In the genomic region with DNA sequence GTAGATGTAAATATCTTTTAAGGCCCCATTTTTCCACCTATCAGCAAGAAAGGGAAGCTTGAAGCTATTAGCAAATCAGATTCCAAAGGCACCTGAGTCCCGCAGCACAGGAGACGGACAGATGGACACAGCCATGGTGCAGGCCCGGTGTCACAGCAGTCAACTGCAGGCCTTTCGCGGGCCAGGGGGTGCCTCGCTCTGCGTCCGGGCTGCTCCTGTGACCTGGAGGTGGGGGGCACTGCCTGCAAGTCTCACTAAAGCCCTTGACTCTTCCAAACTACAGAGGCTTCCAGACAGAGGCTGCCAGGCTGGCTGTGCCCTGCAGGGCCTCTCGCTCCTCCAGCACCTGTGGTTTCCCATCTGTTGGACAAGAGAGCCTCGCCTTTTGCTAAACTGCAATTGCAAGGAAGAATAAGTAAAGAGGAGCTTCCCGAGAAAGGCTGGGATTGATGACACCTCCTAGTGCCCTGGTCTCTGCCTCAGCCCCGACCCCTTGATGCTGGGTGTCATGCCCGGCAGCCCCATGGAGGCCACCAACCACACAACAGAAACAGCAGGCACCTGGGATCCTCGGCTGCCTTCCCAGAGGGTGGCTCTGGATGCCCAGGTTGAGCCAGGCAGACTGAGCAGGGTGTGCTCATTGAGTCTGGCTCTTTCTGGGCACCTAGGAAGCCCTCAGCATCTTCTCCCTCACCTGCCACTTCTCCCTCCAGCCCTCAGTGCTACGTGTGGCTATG, we compare ENCODE assay signal across 27 cellular contexts.
"Had no signal": no experiment of that assay in that cellular context is flagged by ENCODE, and none has a peak within 500 bp of the region (broad histone marks: within the 10 kb centered on the region; RNA-seq: fewer than 3 reads in every experiment).

No MANE protein-coding gene starts in this region.

- H3K4me1 Mint-ChIP-seq: naive B cell; neural progenitor cell; stimulated activated effector memory CD8-positive, alpha-beta T cell treated with anti-CD3 and anti-CD28 coated beads, Interleukin-12 subunit alpha, Interleukin-12 subunit beta, amount 100 ng/mL, for 72 hours had no signal

- H3K9me3 ChIP-seq: mucosa of descending colon, prostate gland, right atrium auricular region, testis, tibial artery had no signal

- DNase-seq: dermis blood vessel endothelial cell; effector memory CD4-positive, alpha-beta T cell; erythroblast; esophagus squamous epithelium; foreskin melanocyte; kidney; mesenchymal stem cell; mucosa of descending colon; naive B cell; stimulated activated CD4-positive, alpha-beta T cell treated with anti-CD3 and anti-CD28 coated beads, Interleukin-2, amount 100 ng/mL, for 24 hours; stimulated activated CD4-positive, alpha-beta T cell treated with anti-CD3 and anti-CD28 coated beads, Interleukin-4, amount 100 ng/mL, for 24 hours; stimulated activated naive CD4-positive, alpha-beta T cell treated with Interleukin-2 at 50 U/mL for 16 hours; substantia nigra; testis; tibial artery had no signal

- H3K4me3 Mint-ChIP-seq: mesothelial cell of epicardium; naive B cell; natural killer cell treated with Interleukin-12 subunit alpha and Interleukin-12 subunit beta and Interleukin-15 and Interleukin-18, amount 100 ng/mL, for 72 hours; neural progenitor cell; stimulated activated effector memory CD8-positive, alpha-beta T cell treated with anti-CD3 and anti-CD28 coated beads, Interleukin-12 subunit alpha, Interleukin-12 subunit beta, amount 100 ng/mL, for 72 hours; type B pancreatic cell had no signal

- H3K4me1 ChIP-seq: esophagus squamous epithelium, neural progenitor cell, parathyroid adenoma, prostate gland, right atrium auricular region, testis, tibial artery had no signal

- H3K9me3 Mint-ChIP-seq: mesothelial cell of epicardium; natural killer cell treated with Interleukin-12 subunit alpha and Interleukin-12 subunit beta and Interleukin-15 and Interleukin-18, amount 100 ng/mL, for 72 hours; neural progenitor cell; type B pancreatic cell had no signal

- H3K27me3 Mint-ChIP-seq: type B pancreatic cell had no signal

- ATAC-seq: left lobe of liver; mucosa of descending colon; natural killer cell treated with Interleukin-12 subunit alpha and Interleukin-12 subunit beta and Interleukin-15 and Interleukin-18, amount 100 ng/mL, for 72 hours; sciatic nerve; stimulated activated effector memory CD8-positive, alpha-beta T cell treated with anti-CD3 and anti-CD28 coated beads, Interleukin-12 subunit alpha, Interleukin-12 subunit beta, amount 100 ng/mL, for 72 hours had no signal

- H3K27me3 ChIP-seq: esophagus squamous epithelium, neural progenitor cell, right atrium auricular region, testis, tibial artery had no signal

- H3K9ac ChIP-seq: neural progenitor cell, parathyroid adenoma had no signal

- H3K27ac ChIP-seq: coronary artery, esophagus squamous epithelium, neural progenitor cell, parathyroid adenoma, prostate gland, right atrium auricular region, testis, tibial artery had no signal

- H3K36me3 ChIP-seq: esophagus squamous epithelium, neural progenitor cell, prostate gland, right atrium auricular region, tibial artery had no signal

- H3K4me3 ChIP-seq: coronary artery, esophagus squamous epithelium, mucosa of descending colon, neural progenitor cell, prostate gland, right atrium auricular region, smooth muscle cell, testis, tibial artery had no signal

- H3K27ac Mint-ChIP-seq: mesothelial cell of epicardium; natural killer cell treated with Interleukin-12 subunit alpha and Interleukin-12 subunit beta and Interleukin-15 and Interleukin-18, amount 100 ng/mL, for 72 hours; neural progenitor cell; stimulated activated effector memory CD8-positive, alpha-beta T cell treated with anti-CD3 and anti-CD28 coated beads, Interleukin-12 subunit alpha, Interleukin-12 subunit beta, amount 100 ng/mL, for 72 hours; type B pancreatic cell had no signal

- H3K36me3 Mint-ChIP-seq: mesothelial cell of epicardium; naive B cell; natural killer cell treated with Interleukin-12 subunit alpha and Interleukin-12 subunit beta and Interleukin-15 and Interleukin-18, amount 100 ng/mL, for 72 hours; neural progenitor cell; stimulated activated effector memory CD8-positive, alpha-beta T cell treated with anti-CD3 and anti-CD28 coated beads, Interleukin-12 subunit alpha, Interleukin-12 subunit beta, amount 100 ng/mL, for 72 hours; type B pancreatic cell had no signal
